In the genomic region with DNA sequence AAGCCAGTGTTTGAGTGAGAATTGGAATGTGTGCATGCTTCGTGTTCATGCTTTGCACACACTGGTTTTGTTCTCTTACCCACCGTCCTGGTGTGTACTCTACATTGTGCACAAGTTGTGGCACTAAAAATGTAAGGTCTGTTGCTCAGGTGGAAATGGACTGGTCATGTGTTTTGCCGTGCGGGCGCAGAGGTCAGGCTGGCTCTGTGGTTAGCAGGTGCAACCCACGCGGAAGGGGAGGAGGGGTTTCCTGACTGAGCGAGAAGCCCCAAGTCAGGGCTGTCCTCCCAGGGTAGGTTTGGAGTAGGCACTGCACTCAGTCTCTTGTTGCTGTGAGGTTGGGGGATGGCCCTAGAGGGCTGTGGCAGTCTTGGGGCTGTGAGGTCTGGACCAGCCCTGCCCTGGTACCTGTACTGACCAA, we compare ENCODE assay signal across 8 cellular contexts.
DNase-seq lines count a peak whose midpoint lies in the region; ATAC-seq and TF ChIP-seq lines count a peak whose summit lies in the region.

No MANE protein-coding gene starts in this region.

- 85 to 86% methylated on average over 8 of the region's 8 CpGs for WGBS in aorta, 2 donors
- 78% methylated on average over 8 of the region's 8 CpGs for WGBS in prostate gland

- ATAC-seq in GM19324 (IDR thresholded peaks at IDR 0.05; ENCODE audit: low FRiP score, unreplicated experiment) (peak; percentile 60), HG03378 (IDR thresholded peaks at IDR 0.05; ENCODE audit: unreplicated experiment) (peak; percentile 62), aorta (ENCODE audit: low FRiP score) (no peak)

- H3K4me3 Mint-ChIP-seq in activated naive CD4-positive, alpha-beta T cell treated with anti-CD3 and anti-CD28 coated beads, Interleukin-2, amount 50 U/mL, for 24 hours = peak overlapping the region; percentile 68

- H3K27me3 Mint-ChIP-seq in activated naive CD4-positive, alpha-beta T cell treated with anti-CD3 and anti-CD28 coated beads, Interleukin-2, amount 50 U/mL, for 24 hours = no peaks in the 10 kb centered on the region

- peaks cover 7% of the 10 kb centered on the region for H3K9me3 Mint-ChIP-seq in activated naive CD4-positive, alpha-beta T cell treated with anti-CD3 and anti-CD28 coated beads, Interleukin-2, amount 50 U/mL, for 24 hours

- H3K36me3 Mint-ChIP-seq in activated naive CD4-positive, alpha-beta T cell treated with anti-CD3 and anti-CD28 coated beads, Interleukin-2, amount 50 U/mL, for 24 hours = peaks cover 11% of the 10 kb centered on the region

- no peak overlapping the region for H3K4me3 ChIP-seq in aorta (ENCODE audit: low read length in 2 of 2)
- H3K4me3 ChIP-seq in prostate gland = no peak overlapping the region
- no peak overlapping the region for H3K4me3 ChIP-seq in BE2C (ENCODE audit: low read depth, low read length)

- H3K27ac Mint-ChIP-seq in activated naive CD4-positive, alpha-beta T cell treated with anti-CD3 and anti-CD28 coated beads, Interleukin-2, amount 50 U/mL, for 24 hours = peak overlapping the region; percentile 63

- no peaks in the 10 kb centered on the region for H3K36me3 ChIP-seq in aorta (ENCODE audit: control insufficient read depth in 1 of 2, insufficient read depth in 2 of 2, low read length in 1 of 2)
- no peaks in the 10 kb centered on the region for H3K36me3 ChIP-seq in prostate gland
- H3K36me3 ChIP-seq in BE2C = 0 out of 2 replicates have a peak, but pooled peaks cover 3% of the 10 kb centered on the region

- no peak for TF ChIP-seq POLR2A in prostate gland (IDR thresholded peaks at IDR 0.05)

- H3K27me3 ChIP-seq in aorta (ENCODE audit: control insufficient read depth in 1 of 2, insufficient read depth in 2 of 2, low read length in 1 of 2) (no peaks in the 10 kb centered on the region), prostate gland (replicated peaks; ENCODE audit: insufficient read depth) (no peaks in the 10 kb centered on the region), BE2C (no peaks in the 10 kb centered on the region)

- H3K27ac ChIP-seq in aorta (ENCODE audit: low read depth in 1 of 2, low read length in 2 of 2) (no peak overlapping the region), prostate gland (no peak overlapping the region)

- H3K4me1 Mint-ChIP-seq in activated naive CD4-positive, alpha-beta T cell treated with anti-CD3 and anti-CD28 coated beads, Interleukin-2, amount 50 U/mL, for 24 hours = peaks cover 65% of the 10 kb centered on the region

- H3K4me1 ChIP-seq in aorta (ENCODE audit: control insufficient read depth in 1 of 2, insufficient read depth in 2 of 2, low read length in 2 of 2) (no peaks in the 10 kb centered on the region), prostate gland (replicated peaks) (no peaks in the 10 kb centered on the region), BE2C (no peaks in the 10 kb centered on the region)

- peak; percentile 13 for DNase-seq in stimulated activated CD8-positive, alpha-beta memory T cell treated with anti-CD3 and anti-CD28 coated beads, Interleukin-7, amount 100 ng/mL, for 48 hours (ENCODE audit: extremely low read depth in 1 of 2, low read depth in 1 of 2)
- no peak for DNase-seq in aorta
- no peak for DNase-seq in glomerular visceral epithelial cell (ENCODE audit: extremely low spot score)
- DNase-seq in prostate gland (ENCODE audit: low spot score) = no peak
- no peak for DNase-seq in BE2C

- no peak for TF ChIP-seq CTCF in prostate gland (IDR thresholded peaks at IDR 0.05)
- no peak for TF ChIP-seq CTCF in BE2C (IDR thresholded peaks at IDR 0.05; ENCODE audit: low read depth, low read length)

- intact Hi-C loops in aorta (cut with DNase I) (no loop called here), prostate gland (cut with DNase I) (no loop called here)

- peaks cover 1% of the 10 kb centered on the region for H3K9me3 ChIP-seq in aorta (ENCODE audit: control insufficient read depth, low read length)
- no peaks in the 10 kb centered on the region for H3K9me3 ChIP-seq in prostate gland
- no peaks in the 10 kb centered on the region for H3K9me3 ChIP-seq in BE2C

Comparison
In these comparisons a context has a peak if more than half of its experiments do, and no peak if none do; other contexts are left out.
1. DNase-seq: peak in stimulated activated CD8-positive, alpha-beta memory T cell treated with anti-CD3 and anti-CD28 coated beads, Interleukin-7, amount 100 ng/mL, for 48 hours (2 of 2); none in aorta (0 of 2), glomerular visceral epithelial cell (single experiment), prostate gland (single experiment) and BE2C (single experiment).